ENCODE assay signal across 1 cellular context in the genomic region with DNA sequence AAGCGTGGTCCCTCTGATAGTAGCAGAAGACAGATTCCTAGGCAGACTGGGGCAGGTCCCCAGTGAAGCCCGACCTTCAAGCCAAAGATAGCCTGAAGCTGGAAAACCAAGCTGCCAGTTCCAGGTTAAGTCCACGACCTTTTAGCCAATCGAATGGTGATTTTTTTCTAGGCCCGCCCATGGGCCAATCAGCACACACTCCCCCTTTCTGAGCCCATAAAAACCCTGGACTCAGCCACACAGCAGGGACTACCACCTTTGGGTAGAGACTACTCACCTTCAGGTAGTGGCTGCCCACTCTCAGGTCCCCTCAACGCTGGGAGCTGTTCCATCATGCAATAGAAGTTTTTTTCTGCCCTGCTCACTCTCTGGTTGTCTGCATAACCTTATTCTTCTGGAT.
TF ChIP-seq lines count a peak whose summit lies in the region.

No MANE protein-coding gene starts in this region.

TF ChIP-seq in IMR-90, 13 proteins besides CTCF, POLR2A, EP300 and RAD21:
- TF ChIP-seq, protein P1, sequence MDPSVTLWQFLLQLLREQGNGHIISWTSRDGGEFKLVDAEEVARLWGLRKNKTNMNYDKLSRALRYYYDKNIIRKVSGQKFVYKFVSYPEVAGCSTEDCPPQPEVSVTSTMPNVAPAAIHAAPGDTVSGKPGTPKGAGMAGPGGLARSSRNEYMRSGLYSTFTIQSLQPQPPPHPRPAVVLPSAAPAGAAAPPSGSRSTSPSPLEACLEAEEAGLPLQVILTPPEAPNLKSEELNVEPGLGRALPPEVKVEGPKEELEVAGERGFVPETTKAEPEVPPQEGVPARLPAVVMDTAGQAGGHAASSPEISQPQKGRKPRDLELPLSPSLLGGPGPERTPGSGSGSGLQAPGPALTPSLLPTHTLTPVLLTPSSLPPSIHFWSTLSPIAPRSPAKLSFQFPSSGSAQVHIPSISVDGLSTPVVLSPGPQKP (IDR thresholded peaks at IDR 0.05; ENCODE audit: borderline replicate concordance, low read depth, low read length), result no peak
- TF ChIP-seq MAFK (IDR thresholded peaks at IDR 0.05; ENCODE audit: low read depth, low read length) (no peak), RCOR1 (IDR thresholded peaks at IDR 0.05; ENCODE audit: insufficient replicate concordance, low read length) (no peak), CHD1 (IDR thresholded peaks at IDR 0.05; ENCODE audit: low read depth, low read length) (no peak), RFX5 (IDR thresholded peaks at IDR 0.05; ENCODE audit: low read depth, low read length) (no peak)
- TF ChIP-seq, protein P2, sequence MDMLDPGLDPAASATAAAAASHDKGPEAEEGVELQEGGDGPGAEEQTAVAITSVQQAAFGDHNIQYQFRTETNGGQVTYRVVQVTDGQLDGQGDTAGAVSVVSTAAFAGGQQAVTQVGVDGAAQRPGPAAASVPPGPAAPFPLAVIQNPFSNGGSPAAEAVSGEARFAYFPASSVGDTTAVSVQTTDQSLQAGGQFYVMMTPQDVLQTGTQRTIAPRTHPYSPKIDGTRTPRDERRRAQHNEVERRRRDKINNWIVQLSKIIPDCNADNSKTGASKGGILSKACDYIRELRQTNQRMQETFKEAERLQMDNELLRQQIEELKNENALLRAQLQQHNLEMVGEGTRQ (IDR thresholded peaks at IDR 0.05; ENCODE audit: low read depth, low read length), result no peak
